In genomic region chr17:48048321-48049140, GRCh38 we compare ENCODE assay signal across 8 cellular contexts. TPM values are rescaled to one million over a fixed set of nuclear protein-coding genes. Genes with fewer than 3 reads are reported as not detected.
DNase-seq lines count a peak whose midpoint lies in the region; ATAC-seq and TF ChIP-seq lines count a peak whose summit lies in the region.

Gene NFE2L1 (plus strand): TSS chr17:48048359. CDS start chr17:48051119, 2,760 bp downstream.

- no peaks in the 10 kb centered on the region for H3K9me3 Mint-ChIP-seq in stimulated activated effector memory CD8-positive, alpha-beta T cell treated with anti-CD3 and anti-CD28 coated beads, Interleukin-12 subunit alpha, Interleukin-12 subunit beta, amount 100 ng/mL, for 72 hours

- WGBS in lower leg skin, 2 donors, result 0% methylated on average over 37 to 45 of the region's 59 CpGs

- H3K79me2 ChIP-seq in HCT116 (ENCODE audit: insufficient read depth, low read length), result peaks cover 49% of the 10 kb centered on the region

- H3K4me1 Mint-ChIP-seq in stimulated activated effector memory CD8-positive, alpha-beta T cell treated with anti-CD3 and anti-CD28 coated beads, Interleukin-12 subunit alpha, Interleukin-12 subunit beta, amount 100 ng/mL, for 72 hours, result peaks cover 75% of the 10 kb centered on the region

- H3K9me2 ChIP-seq in HCT116 (ENCODE audit: insufficient read depth), result no peaks in the 10 kb centered on the region

- ATAC-seq in HCT116, result peak; percentile 85
- ATAC-seq in stimulated activated effector memory CD8-positive, alpha-beta T cell treated with anti-CD3 and anti-CD28 coated beads, Interleukin-12 subunit alpha, Interleukin-12 subunit beta, amount 100 ng/mL, for 72 hours, result peak; percentile 59

- TF ChIP-seq RAD21 in HCT116 (IDR thresholded peaks at IDR 0.05; ENCODE audit: low read depth), result no peak

- peak; percentile 81 for DNase-seq in GM04504 (ENCODE audit: low read depth)
- DNase-seq in HCT116 (ENCODE audit: low read depth, low spot score), result peak; percentile 96
- peak; percentile 98 for DNase-seq in MG63
- peak in 4 of 5 donors; percentile 21 to 52 (median 24) for DNase-seq in T-helper 1 cell
- DNase-seq in effector CD8-positive, alpha-beta T cell (lab: John Stamatoyannopoulos, UW), result peak; percentile 44
- peak; percentile 87 to 98 for DNase-seq in lower leg skin (ENCODE audit: low spot score in 2 of 2)
- DNase-seq in stimulated activated effector memory CD8-positive, alpha-beta T cell treated with anti-CD3 and anti-CD28 coated beads, Interleukin-12 subunit alpha, Interleukin-12 subunit beta, amount 100 ng/mL, for 72 hours (ENCODE audit: low spot score in 2 of 2), result peak in 1 of 2 donors; percentile 85

- H3K27ac Mint-ChIP-seq in stimulated activated effector memory CD8-positive, alpha-beta T cell treated with anti-CD3 and anti-CD28 coated beads, Interleukin-12 subunit alpha, Interleukin-12 subunit beta, amount 100 ng/mL, for 72 hours, result peak within 1 kb of the TSS; percentile 99

- H4K20me1 ChIP-seq in HCT116 (ENCODE audit: insufficient read depth), result no peaks in the 10 kb centered on the region

- TF ChIP-seq POLR2A in HCT116 (IDR thresholded peaks at IDR 0.05; ENCODE audit: borderline replicate concordance, extremely low read depth, insufficient read depth, insufficient read length) (peak; percentile 96), lower leg skin (IDR thresholded peaks at IDR 0.05) (peak in 1 of 2 donors; percentile 4)

- RAD21 ChIA-PET in HCT116 (lab: Charles Lee; ENCODE audit: low non-redundant PET in 1 of 2, low total read pairs in 2 of 2, uncharacterized antibody in 2 of 2, unreplicated experiment in 2 of 2), result interaction anchor here (0.6 to 2.1 kb wide), 4 partner anchors 23 to 122 kb away, joined by 3 to 15 read pairs (median 8); no protein-coding TSS in a partner anchor

- H3K4me3 ChIP-seq in HCT116 (replicated peaks in 1 of 2; ENCODE audit: low read depth in 1 of 2, low read length in 2 of 2), result peak within 1 kb of the TSS; percentile 64 to 67
- H3K4me3 ChIP-seq in MG63, result peak within 1 kb of the TSS; percentile 84
- peak within 1 kb of the TSS; percentile 65 for H3K4me3 ChIP-seq in lower leg skin (ENCODE audit: low read depth, poor library complexity, severe bottlenecking)

- peaks cover 25 to 52% of the 10 kb centered on the region in 2 experiments for H3K4me1 ChIP-seq in HCT116 (ENCODE audit: control insufficient read depth in 1 of 2, insufficient read depth in 2 of 2, low read length in 2 of 2)

- H3K4me2 ChIP-seq in HCT116 (ENCODE audit: low read length), result peak within 1 kb of the TSS; percentile 78

- H3K36me3 ChIP-seq in HCT116 (ENCODE audit: control insufficient read depth in 1 of 2, insufficient read depth in 2 of 2, low read length in 2 of 2) (peaks cover 21 to 29% of the 10 kb centered on the region in 2 experiments), MG63 (peaks cover 40% of the 10 kb centered on the region)

- no peak for TF ChIP-seq CTCF in 22Rv1 (IDR thresholded peaks at IDR 0.05)
- no peak for TF ChIP-seq CTCF in HCT116 (IDR thresholded peaks at IDR 0.05 in 2 of 3, conservative IDR thresholded peaks at IDR 0.05 in 1 of 3; ENCODE audit: borderline replicate concordance in 1 of 3, insufficient read depth in 1 of 3, low read depth in 2 of 3, low read length in 2 of 3)
- TF ChIP-seq CTCF in lower leg skin (IDR thresholded peaks at IDR 0.05), result peak in 1 of 3 donors; percentile 27

- no TSS peak for BruUV-seq in HCT116 (replicated peaks; lab: Mats Ljungman, UMichigan)

- intact Hi-C loops in HCT116 (cut with micrococcal nuclease) (loop anchor here (2.0 kb wide), 1 partner anchor 22 kb away; no protein-coding TSS in a partner anchor), lower leg skin (cut with DNase I; ENCODE audit: low total_unique reads) (no loop called here)

- H3K27ac ChIP-seq in 22Rv1 (peak within 1 kb of the TSS; percentile 96), HCT116 (ENCODE audit: low read depth, low read length) (peak within 1 kb of the TSS; percentile 90)

- H3K27me3 ChIP-seq in HCT116 (ENCODE audit: insufficient read depth, low read length) (no peaks in the 10 kb centered on the region), MG63 (no peaks in the 10 kb centered on the region)

- peaks cover 65% of the 10 kb centered on the region for H3K36me3 Mint-ChIP-seq in stimulated activated effector memory CD8-positive, alpha-beta T cell treated with anti-CD3 and anti-CD28 coated beads, Interleukin-12 subunit alpha, Interleukin-12 subunit beta, amount 100 ng/mL, for 72 hours

- H3K9me3 ChIP-seq in HCT116 (ENCODE audit: control insufficient read depth in 1 of 2, insufficient read depth in 1 of 2, low read depth in 1 of 2, low read length in 2 of 2) (no peaks in the 10 kb centered on the region), MG63 (no peaks in the 10 kb centered on the region)

- H2AFZ ChIP-seq in HCT116 (ENCODE audit: low read depth, low read length, poor library complexity, severe bottlenecking), result peak within 1 kb of the TSS; percentile 49

- POLR2A ChIA-PET in HCT116 (lab: Charles Lee), result interaction anchor here (0.6 to 4.7 kb wide), 36 partner anchors 12 to 831 kb away, joined by 3 to 114 read pairs (median 5); partner anchors contain the start of genes CBX1, CDK5RAP3, HOXB6 and HOXB9

- CTCF ChIA-PET in HCT116 (lab: Charles Lee), result interaction anchor here (1.0 to 3.5 kb wide), 8 partner anchors 10 to 106 kb away, joined by 3 to 37 read pairs (median 5); partner anchors contain the start of gene CDK5RAP3

- H3K9ac ChIP-seq in HCT116 (ENCODE audit: low read length), result peak within 1 kb of the TSS; percentile 72

- H3K4me3 Mint-ChIP-seq in stimulated activated effector memory CD8-positive, alpha-beta T cell treated with anti-CD3 and anti-CD28 coated beads, Interleukin-12 subunit alpha, Interleukin-12 subunit beta, amount 100 ng/mL, for 72 hours, result peak within 1 kb of the TSS; percentile 86

TF ChIP-seq in HCT116, 20 proteins besides CTCF, POLR2A, EP300 and RAD21:
- TF ChIP-seq ATF3 (IDR thresholded peaks at IDR 0.05) (no peak), ZNF274 (IDR thresholded peaks at IDR 0.05; ENCODE audit: low read depth, low read length) (no peak), SP1 (IDR thresholded peaks at IDR 0.05; ENCODE audit: low read depth) (peak; percentile 38), EZH2 (IDR thresholded peaks at IDR 0.05) (no peak), SIN3A (IDR thresholded peaks at IDR 0.05; ENCODE audit: low read depth) (peak; percentile 94), ZBTB33 (IDR thresholded peaks at IDR 0.05; ENCODE audit: extremely low read depth, insufficient replicate concordance, low read length) (peak; percentile 72), TCF7L2 (IDR thresholded peaks at IDR 0.05; ENCODE audit: borderline replicate concordance, extremely low read depth, insufficient read depth, insufficient read length) (no peak), MAX (IDR thresholded peaks at IDR 0.05) (peak; percentile 35), EGR1 (IDR thresholded peaks at IDR 0.05; ENCODE audit: low read depth) (peak; percentile 31; the same call in 1 of the 2 replicates), POLR2AphosphoS5 (IDR thresholded peaks at IDR 0.05; ENCODE audit: low read depth, low read length) (peak; percentile 100), ZFX (IDR thresholded peaks at IDR 0.05) (peak; percentile 95), YY1 (IDR thresholded peaks at IDR 0.05; ENCODE audit: extremely low read depth, insufficient replicate concordance, low read depth, low read length) (peak; percentile 38)

RNA-seq across cellular contexts. Expression of gene NFE2L1, which starts in this region (rescaled TPM):
- total RNA-seq in HCT116 (2021; ENCODE audit: unreplicated experiment) (135 TPM), lower leg skin (100 to 1,000 TPM in 3 of 4 donors, 10 to 100 TPM in 1; 97.2 to 158 (median 117) TPM)
- polyA plus RNA-seq in HCT116 (2012), result 157 and 172 TPM in 2 replicates
- total RNA-seq in MG63 (2014; rRNA removed; shearing (Covaris generic); ENCODE audit: low replicate concordance), result 33.6 and 47.7 TPM in 2 replicates
